In genomic region chr1:14715266-14715665, GRCh38 we compare ENCODE assay signal across 19 cellular contexts.
DNase-seq lines count a peak whose midpoint lies in the region; ATAC-seq and TF ChIP-seq lines count a peak whose summit lies in the region.
"Had no signal": no experiment of that assay in that cellular context is flagged by ENCODE, and none has a peak within 500 bp of the region (broad histone marks: within the 10 kb centered on the region; RNA-seq: fewer than 3 reads in every experiment).

No MANE protein-coding gene starts in this region.

- WGBS in neuronal stem cell (ENCODE audit: extremely low coverage in 2 of 2, insufficient read length in 2 of 2, insufficient replicate concordance in 1 of 2), 2 donors, result no CpG with 5 or more reads among the region's 10 CpGs

- peak overlapping the region; percentile 17 for H3K18ac ChIP-seq in neuronal stem cell (ENCODE audit: low read length)

- no peak overlapping the region for H2AK5ac ChIP-seq in neuronal stem cell (ENCODE audit: low read depth, low read length)

- H3K4me1 Mint-ChIP-seq in T-helper 2 cell treated with Interferon-gamma antibody and Interleukin-4, amounts not matched to agents 5 μg/mL and 100 μg/mL, for 36 hours (ENCODE audit: low read depth), result no peaks in the 10 kb centered on the region
- H3K4me1 Mint-ChIP-seq: B cell had no signal

- no peak overlapping the region for H2BK5ac ChIP-seq in neuronal stem cell (ENCODE audit: low read length)

- in situ Hi-C loops in G401 (cut with HindIII; ENCODE audit: low sequenced_read_pairs), result no loop called here

- H2AFZ ChIP-seq in neuronal stem cell (ENCODE audit: low read length), result no peak overlapping the region

- peaks cover 2% of the 10 kb centered on the region for H3K9me3 Mint-ChIP-seq in T-helper 2 cell treated with Interferon-gamma antibody and Interleukin-4, amounts not matched to agents 5 μg/mL and 100 μg/mL, for 36 hours
- H3K9me3 Mint-ChIP-seq: CD8-positive, alpha-beta T cell had no signal

- H3K27ac Mint-ChIP-seq in T-helper 2 cell treated with Interferon-gamma antibody and Interleukin-4, amounts not matched to agents 5 μg/mL and 100 μg/mL, for 36 hours, result no peak overlapping the region
- H3K27ac Mint-ChIP-seq: B cell; CD4-positive, alpha-beta T cell; CD8-positive, alpha-beta T cell had no signal

- H3K27ac ChIP-seq in left lung (no peak overlapping the region), neuronal stem cell (replicated peaks; ENCODE audit: low read length) (no peak overlapping the region)
- H3K27ac ChIP-seq: 22Rv1; A549; BLaER1 treated with 17β-estradiol and CSF1 and Interleukin-3, amounts not matched to agents 10 nM and 100 nM; C4-2B had no signal

- H3K9ac ChIP-seq in neuronal stem cell (ENCODE audit: low read depth, low read length, poor library complexity), result no peak overlapping the region
- H3K9ac ChIP-seq: BLaER1 treated with 17β-estradiol and CSF1 and Interleukin-3, amounts not matched to agents 10 nM and 100 nM had no signal

- H3K4me1 ChIP-seq in left lung, result no peaks in the 10 kb centered on the region
- no peaks in the 10 kb centered on the region for H3K4me1 ChIP-seq in neuronal stem cell (ENCODE audit: control insufficient read depth in 2 of 2, insufficient read depth in 1 of 2, low read depth in 1 of 2, low read length in 2 of 2)
- H3K4me1 ChIP-seq: A549, Caco-2 had no signal

- no peaks in the 10 kb centered on the region for H3K9me3 ChIP-seq in left lung
- H3K9me3 ChIP-seq in neuronal stem cell (replicated peaks in 1 of 2; ENCODE audit: control insufficient read depth in 2 of 2, insufficient read depth in 1 of 2, low read depth in 1 of 2, low read length in 2 of 2), result peaks cover 0 to 31% of the 10 kb centered on the region in 2 donors
- H3K9me3 ChIP-seq: A549, Caco-2 had no signal

- H3K4me3 Mint-ChIP-seq in T-helper 2 cell treated with Interferon-gamma antibody and Interleukin-4, amounts not matched to agents 5 μg/mL and 100 μg/mL, for 36 hours, result no peak overlapping the region
- H3K4me3 Mint-ChIP-seq: B cell; CD4-positive, alpha-beta T cell; CD8-positive, alpha-beta T cell had no signal

- no peaks in the 10 kb centered on the region for H3K27me3 Mint-ChIP-seq in T-helper 2 cell treated with Interferon-gamma antibody and Interleukin-4, amounts not matched to agents 5 μg/mL and 100 μg/mL, for 36 hours (ENCODE audit: low read depth)
- H3K27me3 Mint-ChIP-seq: B cell; CD4-positive, alpha-beta T cell had no signal

- H3K4me3 ChIP-seq in left lung (no peak overlapping the region), neuronal stem cell (ENCODE audit: low read length in 2 of 2) (no peak overlapping the region)
- H3K4me3 ChIP-seq: A549; BLaER1 treated with 17β-estradiol and CSF1 and Interleukin-3, amounts not matched to agents 10 nM and 100 nM; GM12878 had no signal

- peak; percentile 31 for ATAC-seq in left lung
- ATAC-seq: A549; CD8-positive, alpha-beta T cell; GM12878 had no signal

- H3K36me3 ChIP-seq in left lung (no peaks in the 10 kb centered on the region), neuronal stem cell (replicated peaks in 1 of 2; ENCODE audit: control insufficient read depth in 2 of 2, insufficient read depth in 2 of 2, low read length in 2 of 2) (peaks cover 0 to 64% of the 10 kb centered on the region in 2 donors)
- H3K36me3 ChIP-seq: BLaER1 treated with 17β-estradiol and CSF1 and Interleukin-3, amounts not matched to agents 10 nM and 100 nM had no signal

- no peak overlapping the region for H2BK15ac ChIP-seq in neuronal stem cell (ENCODE audit: low read length)

- no peaks in the 10 kb centered on the region for H3K36me3 Mint-ChIP-seq in T-helper 2 cell treated with Interferon-gamma antibody and Interleukin-4, amounts not matched to agents 5 μg/mL and 100 μg/mL, for 36 hours (ENCODE audit: low read depth)
- H3K36me3 Mint-ChIP-seq: CD8-positive, alpha-beta T cell had no signal

- H3K4me2 ChIP-seq in neuronal stem cell (ENCODE audit: insufficient read depth, low read length, poor library complexity, severe bottlenecking), result no peak overlapping the region
- H3K4me2 ChIP-seq: A549 had no signal

- H2BK12ac ChIP-seq in neuronal stem cell (ENCODE audit: low read length), result no peak overlapping the region

- DNase-seq in G401 (ENCODE audit: low spot score) (peak; percentile 74), cerebellum (ENCODE audit: low spot score) (peak; percentile 40), left lung (no peak), neuronal stem cell (ENCODE audit: low spot score) (no peak), SK-N-DZ (ENCODE audit: low spot score) (no peak)
- DNase-seq in stimulated activated CD4-positive, alpha-beta T cell treated with anti-CD3 and anti-CD28 coated beads, Interleukin-4, amount 100 ng/mL, for 1 hour, result no peak
- no peak for DNase-seq in T-helper 2 cell treated with Interferon-gamma antibody and Interleukin-4, amounts not matched to agents 5 μg/mL and 100 μg/mL, for 36 hours (ENCODE audit: low spot score)
- DNase-seq: AML-193; Caco-2; Calu3; CD4-positive, alpha-beta T cell; CD8-positive, alpha-beta T cell; GDM1 had no signal

- TF ChIP-seq CTCF in left lung (IDR thresholded peaks at IDR 0.05), result no peak

- no peak overlapping the region for H3K14ac ChIP-seq in neuronal stem cell (ENCODE audit: low read length)

- H3K4ac ChIP-seq in neuronal stem cell (ENCODE audit: low read length), result no peak overlapping the region

- no peak overlapping the region for H2BK120ac ChIP-seq in neuronal stem cell (ENCODE audit: low read depth, low read length)

- H4K8ac ChIP-seq in neuronal stem cell (ENCODE audit: low read depth, low read length), result no peak overlapping the region

- no peak overlapping the region for H4K91ac ChIP-seq in neuronal stem cell (ENCODE audit: low read depth, low read length, poor library complexity)

- intact Hi-C loops in left lung (cut with DNase I), result no loop called here

- H3K23ac ChIP-seq in neuronal stem cell (ENCODE audit: low read depth, low read length, poor library complexity), result no peak overlapping the region

- H3K79me1 ChIP-seq in neuronal stem cell (ENCODE audit: low read depth, low read length), result no peaks in the 10 kb centered on the region

- H3K27me3 ChIP-seq in left lung, result no peaks in the 10 kb centered on the region
- no peaks in the 10 kb centered on the region for H3K27me3 ChIP-seq in neuronal stem cell (ENCODE audit: control insufficient read depth in 3 of 3, insufficient read depth in 3 of 3, low read depth in 1 of 3, low read length in 3 of 3)
- H3K27me3 ChIP-seq: BLaER1 treated with 17β-estradiol and CSF1 and Interleukin-3, amounts not matched to agents 10 nM and 100 nM had no signal

Comparison
In these comparisons a context has a peak if more than half of its experiments do, and no peak if none do; other contexts are left out.
1. DNase-seq: peak in G401 (single experiment) and cerebellum (single experiment); none in left lung (0 of 2), neuronal stem cell (single experiment), stimulated activated CD4-positive, alpha-beta T cell treated with anti-CD3 and anti-CD28 coated beads, Interleukin-4, amount 100 ng/mL, for 1 hour (single experiment), SK-N-DZ (single experiment) and T-helper 2 cell treated with Interferon-gamma antibody and Interleukin-4, amounts not matched to agents 5 μg/mL and 100 μg/mL, for 36 hours (single experiment).